Comparison of ENCODE assay signal across 8 cellular contexts in the genomic region with DNA sequence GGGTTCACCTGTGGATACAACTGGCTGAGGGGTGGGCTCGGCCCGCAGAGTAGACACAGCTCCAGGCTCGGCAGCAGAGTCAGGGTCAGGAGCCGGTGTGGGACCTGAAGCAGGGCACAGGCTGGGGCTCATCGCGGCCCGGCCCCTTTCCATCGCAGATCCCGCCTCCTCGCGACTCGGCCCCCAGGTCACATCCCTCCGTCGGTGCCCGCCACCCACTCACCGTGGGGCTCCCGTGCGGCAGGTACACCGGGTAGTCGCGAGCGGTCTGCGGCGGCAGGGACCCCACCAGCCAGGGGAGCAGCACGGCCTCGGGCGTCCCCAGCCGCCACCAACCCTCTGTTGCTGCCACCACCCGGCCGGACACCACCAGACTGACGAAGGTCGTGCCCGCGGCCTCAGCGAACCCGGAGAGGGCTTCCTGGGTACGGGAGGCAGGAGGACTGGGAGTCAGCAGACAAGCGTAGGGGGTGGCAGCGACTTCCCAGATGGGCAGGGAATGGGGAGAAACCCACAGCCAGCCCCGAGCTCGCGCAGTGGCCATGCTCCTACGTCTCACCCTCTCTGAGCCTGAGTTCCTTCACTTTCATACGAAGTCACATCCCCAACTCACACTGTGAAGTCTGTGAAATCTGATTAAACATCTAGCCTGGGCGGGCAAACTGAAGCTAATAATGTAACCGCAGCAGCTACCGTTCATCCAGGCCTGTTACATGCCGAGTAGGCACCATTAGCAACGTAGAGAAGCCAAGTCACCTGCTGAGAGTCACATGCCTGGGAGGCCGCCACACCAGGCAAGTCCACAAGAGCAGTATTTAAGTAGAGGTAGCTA. TPM values are rescaled to one million over a fixed set of nuclear protein-coding genes. Genes with fewer than 3 reads are reported as not detected.
DNase-seq lines count a peak whose midpoint lies in the region; ATAC-seq and TF ChIP-seq lines count a peak whose summit lies in the region.

No MANE protein-coding gene starts in this region.

- peaks cover 44% of the 10 kb centered on the region; the same call in 1 of the 2 replicates for H3F3A ChIP-seq in PC-9 (ENCODE audit: insufficient read depth, low read depth)

- peaks cover 0 to 8% of the 10 kb centered on the region in 2 donors for H3K36me3 Mint-ChIP-seq in activated naive CD4-positive, alpha-beta T cell treated with anti-CD3 and anti-CD28 coated beads, Interleukin-2, amount 50 U/mL, for 72 hours

- no peaks in the 10 kb centered on the region for H3K27me3 ChIP-seq in PC-9 (ENCODE audit: insufficient read depth, low read depth)
- no peaks in the 10 kb centered on the region for H3K27me3 ChIP-seq in cardiac muscle cell
- no peaks in the 10 kb centered on the region for H3K27me3 ChIP-seq in ovary

- POLR2A ChIA-PET in PC-9 (lab: Charles Lee; ENCODE audit: unreplicated experiment) = interaction anchor here (0.5 kb wide), 1 partner anchor 447 kb away, joined by 13 read pairs; a partner anchor contains a TSS

- no peak for TF ChIP-seq EP300 in ovary (IDR thresholded peaks at IDR 0.05)

- no peaks in the 10 kb centered on the region for H3K79me2 ChIP-seq in PC-9 (ENCODE audit: low read depth)

- intact Hi-C loops in PC-9 (cut with micrococcal nuclease; ENCODE audit: unreplicated experiment) = no loop called here
- intact Hi-C loops in ovary (cut with DNase I) = loop anchor here in 2 of 4 donors (5.0 to 10.0 kb wide), 3 partner anchors 42 to 85 kb away; a partner anchor contains a TSS

- TF ChIP-seq CTCF in PC-9 (conservative IDR thresholded peaks at IDR 0.05) (no peak; the same call in 1 of the 2 replicates), cardiac muscle cell (IDR thresholded peaks at IDR 0.05; ENCODE audit: low read depth, low read length) (no peak), ovary (IDR thresholded peaks at IDR 0.05) (peak in 1 of 3 donors; percentile 21)

- DNase-seq in GM03348 (ENCODE audit: low spot score) (peak; percentile 61), PC-9 (peak in 1 of 2 experiments; percentile 43), cardiac muscle cell (ENCODE audit: low read depth in 1 of 2, low spot score in 1 of 2) (peak in 1 of 2 donors; percentile 52), ovary (peak in 2 of 5 donors; percentile 62 to 64), SHP77 treated with DMSO at 0.1 percent for 48 hours (lab: John Stamatoyannopoulos, UW) (no peak), cortex of kidney (lab: John Stamatoyannopoulos, UW) (no peak)
- DNase-seq in activated naive CD4-positive, alpha-beta T cell treated with anti-CD3 and anti-CD28 coated beads, Interleukin-2, amount 50 U/mL, for 72 hours (ENCODE audit: low spot score in 2 of 2) = peak; percentile 49 to 67

- peak; percentile 30 for ATAC-seq in activated naive CD4-positive, alpha-beta T cell treated with anti-CD3 and anti-CD28 coated beads, Interleukin-2, amount 50 U/mL, for 72 hours
- no peak for ATAC-seq in HG03039 (IDR thresholded peaks at IDR 0.05; ENCODE audit: unreplicated experiment)

- H3K4me2 ChIP-seq in PC-9 = peak overlapping the region; percentile 71

- H3K9me3 ChIP-seq in PC-9 (ENCODE audit: insufficient read depth, low read depth) (no peaks in the 10 kb centered on the region), cardiac muscle cell (ENCODE audit: low read depth) (no peaks in the 10 kb centered on the region), ovary (no peaks in the 10 kb centered on the region)

- peaks cover 6% of the 10 kb centered on the region; the same call in 1 of the 2 replicates for H4K20me1 ChIP-seq in PC-9 (ENCODE audit: insufficient read depth)

- WGBS in ovary, 3 donors = 5 to 9% (median 5%) methylated on average over 45 to 50 of the region's 50 CpGs

- H3K27ac ChIP-seq in PC-9 = no peak overlapping the region
- H3K27ac ChIP-seq in cardiac muscle cell = no peak overlapping the region
- peak overlapping the region; percentile 72 to 86 for H3K27ac ChIP-seq in ovary

- H3K9me2 ChIP-seq in PC-9 (ENCODE audit: insufficient read depth) = no peaks in the 10 kb centered on the region

- TF ChIP-seq POLR2A in ovary (IDR thresholded peaks at IDR 0.05) = no peak

- CTCF ChIA-PET in PC-9 (lab: Charles Lee) = no interaction called here

- H3K27ac Mint-ChIP-seq in activated naive CD4-positive, alpha-beta T cell treated with anti-CD3 and anti-CD28 coated beads, Interleukin-2, amount 50 U/mL, for 72 hours = peak overlapping the region; percentile 43 to 78

- H2AFZ ChIP-seq in PC-9 = peak overlapping the region; percentile 77

- H3K36me3 ChIP-seq in PC-9 (ENCODE audit: low read depth) (no peaks in the 10 kb centered on the region), cardiac muscle cell (peaks cover 3% of the 10 kb centered on the region), ovary (no peaks in the 10 kb centered on the region)

- peaks cover 14% of the 10 kb centered on the region for H3K4me1 ChIP-seq in PC-9 (replicated peaks; ENCODE audit: insufficient read depth)
- peaks cover 5% of the 10 kb centered on the region for H3K4me1 ChIP-seq in cardiac muscle cell (ENCODE audit: low read depth)
- peaks cover 4% of the 10 kb centered on the region for H3K4me1 ChIP-seq in ovary (ENCODE audit: insufficient read depth)

- no peaks in the 10 kb centered on the region for H3K9me3 Mint-ChIP-seq in activated naive CD4-positive, alpha-beta T cell treated with anti-CD3 and anti-CD28 coated beads, Interleukin-2, amount 50 U/mL, for 72 hours

- H3K4me3 ChIP-seq in PC-9 (peak overlapping the region; percentile 60), cardiac muscle cell (peak overlapping the region; percentile 32), ovary (peak overlapping the region; percentile 81)

- no TSS peak for BruUV-seq in PC-9 (replicated peaks; lab: Mats Ljungman, UMichigan)

RNA-seq across cellular contexts. Expression of a gene that starts 3.7 kb away (rescaled TPM):
- 50.0 and 60.4 TPM in 2 replicates for total RNA-seq in PC-9 (2021)
- total RNA-seq in activated naive CD4-positive, alpha-beta T cell treated with anti-CD3 and anti-CD28 coated beads, Interleukin-2, amount 50 U/mL, for 72 hours = 10 to 100 TPM; 14.8 to 24.8 TPM
- 37.8 and 60.8 TPM in 2 replicates for total RNA-seq in cardiac muscle cell
- 35.6 and 39.0 TPM in 2 replicates for polyA plus RNA-seq in cardiac muscle cell
- 10 to 100 TPM; 23.3 to 48.6 (median 27.5) TPM for total RNA-seq in ovary
- polyA plus RNA-seq in ovary = 10 to 100 TPM; 13.4 to 36.9 TPM

RNA-seq across cellular contexts. Expression of a gene that starts 8.7 kb away (rescaled TPM):
- 92.2 and 99.6 TPM in 2 replicates for total RNA-seq in PC-9 (2021)
- total RNA-seq in activated naive CD4-positive, alpha-beta T cell treated with anti-CD3 and anti-CD28 coated beads, Interleukin-2, amount 50 U/mL, for 72 hours = 10 to 100 TPM; 58.4 to 68.2 TPM
- total RNA-seq in cardiac muscle cell = 68.7 and 83.7 TPM in 2 replicates
- 69.9 and 73.2 TPM in 2 replicates for polyA plus RNA-seq in cardiac muscle cell
- 10 to 100 TPM; 30.3 to 89.9 (median 85.3) TPM for total RNA-seq in ovary
- 10 to 100 TPM; 34.3 to 67.4 TPM for polyA plus RNA-seq in ovary

RNA-seq across cellular contexts. Expression of a gene that starts 41.6 kb away (rescaled TPM):
- total RNA-seq in PC-9 (2021) (151 and 155 TPM in 2 replicates), cardiac muscle cell (290 and 380 TPM in 2 replicates), ovary (100 to 1,000 TPM; 108 to 256 (median 206) TPM)
- 100 to 1,000 TPM; 110 TPM for total RNA-seq in activated naive CD4-positive, alpha-beta T cell treated with anti-CD3 and anti-CD28 coated beads, Interleukin-2, amount 50 U/mL, for 72 hours
- polyA plus RNA-seq in cardiac muscle cell (445 and 583 TPM in 2 replicates), ovary (100 to 1,000 TPM in 1 of 2 donors, 10 to 100 TPM in 1; 22.2 to 186 TPM)

RNA-seq across cellular contexts. Expression of a gene that starts 42.6 kb away (rescaled TPM):
- total RNA-seq in PC-9 (2021) (91.8 and 95.1 TPM in 2 replicates), cardiac muscle cell (152 and 153 TPM in 2 replicates), ovary (100 to 1,000 TPM in 3 of 7 donors, 10 to 100 TPM in 4; 56.0 to 126 (median 99.3) TPM)
- 100 to 1,000 TPM in 1 of 2 donors, 10 to 100 TPM in 1; 79.0 to 137 TPM for total RNA-seq in activated naive CD4-positive, alpha-beta T cell treated with anti-CD3 and anti-CD28 coated beads, Interleukin-2, amount 50 U/mL, for 72 hours
- polyA plus RNA-seq in cardiac muscle cell (64.2 and 78.0 TPM in 2 replicates), ovary (10 to 100 TPM; 37.8 to 72.2 TPM)

RNA-seq across cellular contexts. Expression of a gene that starts 46.3 kb away (rescaled TPM):
- not detected in 2 replicates for total RNA-seq in PC-9 (2021)
- total RNA-seq in activated naive CD4-positive, alpha-beta T cell treated with anti-CD3 and anti-CD28 coated beads, Interleukin-2, amount 50 U/mL, for 72 hours = 1 to 10 TPM in 1 of 2 donors, under 1 TPM in 1; 0.57 to 1.9 TPM
- 0.09 TPM in 1 of 2 replicates, not detected in the other for total RNA-seq in cardiac muscle cell
- polyA plus RNA-seq in cardiac muscle cell = not detected in 2 replicates
- under 1 TPM in 3 of 7 donors, not detected in 4; 0.32 to 0.71 (median 0.46) TPM for total RNA-seq in ovary
- under 1 TPM; 0.15 to 0.30 TPM for polyA plus RNA-seq in ovary

Comparison
In these comparisons a context has a peak if more than half of its experiments do, and no peak if none do; other contexts are left out.
1. DNase-seq: peak in GM03348 (single experiment) and activated naive CD4-positive, alpha-beta T cell treated with anti-CD3 and anti-CD28 coated beads, Interleukin-2, amount 50 U/mL, for 72 hours (2 of 2); none in SHP77 treated with DMSO at 0.1 percent for 48 hours (single experiment) and cortex of kidney (single experiment).
2. H3K27ac ChIP-seq: peak in ovary (2 of 2); none in PC-9 (single experiment) and cardiac muscle cell (single experiment).
3. Peak in every context shown above with its lines, with median percentiles within 50 percentile points of each other: H3K4me3 ChIP-seq.